Comparison of ENCODE assay signal across 8 cellular contexts in the genomic region with DNA sequence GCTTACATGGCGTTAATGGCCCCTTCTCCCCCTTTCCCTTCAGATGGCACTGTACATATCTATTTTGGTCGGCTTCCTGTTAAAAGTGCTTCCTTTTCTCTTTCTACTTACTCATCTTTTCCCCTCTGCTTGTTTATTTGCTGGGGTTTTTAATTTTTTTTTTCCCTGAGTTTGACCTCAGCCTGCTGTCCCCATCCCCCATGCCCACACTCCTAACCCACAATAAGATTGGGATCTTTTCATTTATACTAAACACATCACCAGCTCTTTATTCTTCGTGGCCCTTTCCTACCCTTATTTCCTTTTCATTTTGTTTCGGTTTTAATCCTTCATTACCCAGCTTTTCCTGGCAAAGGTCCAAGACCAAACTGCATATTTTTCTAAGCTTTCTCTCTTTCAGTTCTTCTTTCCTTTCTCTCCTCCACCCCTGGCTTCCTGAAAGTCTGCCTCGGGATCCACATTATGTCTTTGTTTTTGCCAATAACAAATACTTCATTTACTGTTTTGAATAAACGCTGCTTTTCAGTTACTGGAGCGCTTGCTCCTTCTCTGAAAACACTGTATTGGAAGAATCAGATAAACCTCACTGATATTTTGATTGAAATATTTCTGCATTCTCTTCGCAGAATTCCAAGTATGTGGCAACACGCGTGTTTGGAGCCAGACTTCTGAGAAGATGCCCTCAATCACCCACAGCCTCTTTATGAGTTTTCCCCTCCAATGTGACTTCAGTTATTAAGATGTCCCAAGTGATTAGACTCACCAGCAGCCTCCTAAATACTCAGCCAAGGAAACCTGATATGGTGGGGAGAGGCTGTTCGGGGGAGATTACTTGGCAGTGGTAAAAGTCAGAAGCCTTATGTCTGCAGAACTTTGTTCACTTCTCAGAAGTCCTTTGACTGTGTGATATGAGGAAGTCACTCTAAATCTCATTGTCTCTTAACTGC.
DNase-seq lines count a peak whose midpoint lies in the region; ATAC-seq and TF ChIP-seq lines count a peak whose summit lies in the region.

No MANE protein-coding gene starts in this region.

- H2AFZ ChIP-seq in hepatocyte, result peak overlapping the region; percentile 3

- H3K4me3 ChIP-seq in GM08714 (ENCODE audit: low read length) (peak overlapping the region; percentile 38; the same call in 1 of the 2 replicates), hepatocyte (no peak overlapping the region), WERI-Rb-1 (ENCODE audit: low read depth, low read length) (no peak overlapping the region)

- no peaks in the 10 kb centered on the region for H3K36me3 ChIP-seq in hepatocyte (replicated peaks; ENCODE audit: insufficient read depth, low read depth)
- no peaks in the 10 kb centered on the region for H3K36me3 ChIP-seq in WERI-Rb-1

- peak; percentile 74 for DNase-seq in NCI-H524 treated with DMSO at 0.1 percent for 48 hours (lab: John Stamatoyannopoulos, UW)
- DNase-seq in activated naive CD8-positive, alpha-beta T cell treated with anti-CD3 and anti-CD28 coated beads for 36 hours, result peak; percentile 24
- peak; percentile 44 for DNase-seq in hepatocyte (ENCODE audit: low spot score)
- DNase-seq in stimulated activated CD4-positive, alpha-beta T cell treated with anti-CD3 and anti-CD28 coated beads, Interleukin-2, amount 100 ng/mL, for 24 hours, result peak; percentile 31 to 33
- no peak for DNase-seq in WERI-Rb-1
- no peak for DNase-seq in NCI-H187 treated with DMSO at 0.1 percent for 48 hours (lab: John Stamatoyannopoulos, UW)

- H3K4me3 Mint-ChIP-seq in activated naive CD8-positive, alpha-beta T cell treated with anti-CD3 and anti-CD28 coated beads for 36 hours, result peak overlapping the region; percentile 67

- H3K27ac Mint-ChIP-seq in activated naive CD8-positive, alpha-beta T cell treated with anti-CD3 and anti-CD28 coated beads for 36 hours, result peak overlapping the region; percentile 88

- peaks cover 2% of the 10 kb centered on the region for H3K36me3 Mint-ChIP-seq in activated naive CD8-positive, alpha-beta T cell treated with anti-CD3 and anti-CD28 coated beads for 36 hours

- H3K9me3 ChIP-seq in hepatocyte (ENCODE audit: low read depth) (no peaks in the 10 kb centered on the region), WERI-Rb-1 (ENCODE audit: severe bottlenecking) (no peaks in the 10 kb centered on the region)

- H3K79me2 ChIP-seq in hepatocyte, result no peaks in the 10 kb centered on the region

- H3K9me3 Mint-ChIP-seq in activated naive CD8-positive, alpha-beta T cell treated with anti-CD3 and anti-CD28 coated beads for 36 hours, result no peaks in the 10 kb centered on the region

- H3K27me3 ChIP-seq in hepatocyte (no peaks in the 10 kb centered on the region), WERI-Rb-1 (ENCODE audit: insufficient read depth, low read depth, severe bottlenecking) (peaks cover 6% of the 10 kb centered on the region)

- TF ChIP-seq CTCF in hepatocyte (IDR thresholded peaks at IDR 0.05; ENCODE audit: poor library complexity) (no peak), WERI-Rb-1 (IDR thresholded peaks at IDR 0.05; ENCODE audit: low read depth, low read length) (no peak)

- H3K27me3 Mint-ChIP-seq in activated naive CD8-positive, alpha-beta T cell treated with anti-CD3 and anti-CD28 coated beads for 36 hours, result no peaks in the 10 kb centered on the region

- H3K4me1 ChIP-seq in hepatocyte (ENCODE audit: insufficient read depth), result peaks cover 17% of the 10 kb centered on the region

- WGBS in hepatocyte (ENCODE audit: low lambda C conversion rate, missing lambda C conversion rate), result 58% methylated on average over 11 of the region's 11 CpGs

- H4K20me1 ChIP-seq in hepatocyte (ENCODE audit: insufficient read depth, poor library complexity, severe bottlenecking), result no peaks in the 10 kb centered on the region

- peak overlapping the region; percentile 46 for H3K4me2 ChIP-seq in hepatocyte

- H3K27ac ChIP-seq in hepatocyte (peak overlapping the region; percentile 63), WERI-Rb-1 (no peak overlapping the region)

- H3K9me2 ChIP-seq in hepatocyte (replicated peaks; ENCODE audit: insufficient read depth), result no peaks in the 10 kb centered on the region

- ATAC-seq in HG02852 (IDR thresholded peaks at IDR 0.05; ENCODE audit: unreplicated experiment), result no peak

- H3K4me1 Mint-ChIP-seq in activated naive CD8-positive, alpha-beta T cell treated with anti-CD3 and anti-CD28 coated beads for 36 hours, result peaks cover 18% of the 10 kb centered on the region

Comparison
In these comparisons a context has a peak if more than half of its experiments do, and no peak if none do; other contexts are left out.
1. DNase-seq: peak in NCI-H524 treated with DMSO at 0.1 percent for 48 hours (single experiment), activated naive CD8-positive, alpha-beta T cell treated with anti-CD3 and anti-CD28 coated beads for 36 hours (single experiment), hepatocyte (single experiment) and stimulated activated CD4-positive, alpha-beta T cell treated with anti-CD3 and anti-CD28 coated beads, Interleukin-2, amount 100 ng/mL, for 24 hours (2 of 2); none in WERI-Rb-1 (single experiment) and NCI-H187 treated with DMSO at 0.1 percent for 48 hours (single experiment).